Comparison of ENCODE assay signal across 1 cellular context in the genomic region with DNA sequence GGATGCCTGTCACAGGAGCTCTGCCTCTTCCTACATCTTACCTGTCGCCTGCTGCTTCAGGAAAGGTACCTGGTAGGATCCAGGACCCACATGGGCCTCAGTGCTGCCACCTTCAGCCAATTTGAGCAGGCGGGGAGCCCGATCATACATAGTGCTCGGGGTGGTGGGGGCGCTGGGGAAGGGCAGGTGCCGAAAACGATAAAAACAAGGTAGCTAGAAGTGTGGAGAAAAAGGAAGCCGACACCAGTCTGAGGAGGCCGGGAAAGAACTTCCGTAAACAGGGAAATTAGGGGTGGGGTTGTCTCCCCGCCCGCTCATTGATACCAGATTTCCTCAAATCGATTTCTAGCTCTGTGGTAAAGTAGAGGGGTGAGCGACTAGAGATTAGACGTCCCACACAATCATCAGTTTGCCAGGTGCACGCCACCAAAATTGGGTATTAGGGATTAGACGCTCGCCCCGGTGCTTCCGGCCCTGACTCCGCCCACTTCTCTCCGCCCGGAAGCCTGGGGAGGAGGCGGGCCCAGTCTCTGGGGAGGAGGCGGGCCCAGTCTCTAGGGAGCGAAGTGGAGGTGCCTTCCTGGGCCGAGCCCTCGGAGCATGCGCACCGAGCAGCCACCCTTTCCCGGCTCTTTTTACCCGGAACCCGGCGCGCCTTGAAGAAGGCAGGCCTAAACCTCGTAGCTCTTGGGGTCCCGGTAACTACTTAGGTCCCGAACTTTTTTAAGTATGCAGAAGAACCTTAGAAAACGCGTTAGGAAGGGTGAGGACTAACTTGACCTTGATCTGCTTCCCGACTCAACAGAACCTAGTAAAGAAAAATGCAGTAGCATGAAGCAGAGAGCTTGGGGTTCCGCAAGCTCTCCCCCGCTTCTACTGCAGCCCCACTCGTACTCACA.
TF ChIP-seq lines count a peak whose summit lies in the region.

A gene (minus strand): TSS at position 476 of the 899 bp plus-strand sequence.

TF ChIP-seq in HepG2, 621 proteins besides CTCF, POLR2A, EP300 and RAD21 (continued from another document and continues in another):
- no peak for TF ChIP-seq TSC22D2 (CRISPR knock-in tag; IDR thresholded peaks at IDR 0.05; ENCODE audit: borderline replicate concordance)
- TF ChIP-seq SRSF9 (IDR thresholded peaks at IDR 0.05; ENCODE audit: borderline replicate concordance, insufficient read depth, low read depth, low read length, poor library complexity, severe bottlenecking) = no peak
- TF ChIP-seq, protein P1, sequence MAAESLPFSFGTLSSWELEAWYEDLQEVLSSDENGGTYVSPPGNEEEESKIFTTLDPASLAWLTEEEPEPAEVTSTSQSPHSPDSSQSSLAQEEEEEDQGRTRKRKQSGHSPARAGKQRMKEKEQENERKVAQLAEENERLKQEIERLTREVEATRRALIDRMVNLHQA (CRISPR knock-in tag; IDR thresholded peaks at IDR 0.05) = no peak
- 0 out of 2 replicates have a peak, but pooled peaks have one; percentile 69 for TF ChIP-seq ZNF557 (CRISPR knock-in tag; IDR thresholded peaks at IDR 0.05)
- TF ChIP-seq MTA1 (CRISPR knock-in tag; IDR thresholded peaks at IDR 0.05; ENCODE audit: borderline replicate concordance) = no peak
- no peak for TF ChIP-seq SMARCC2 (IDR thresholded peaks at IDR 0.05)
- TF ChIP-seq CREB1 (IDR thresholded peaks at IDR 0.05) = no peak
- TF ChIP-seq CREB1 (CRISPR knock-in tag; IDR thresholded peaks at IDR 0.05) = 0 out of 2 replicates have a peak, but pooled peaks have one; percentile 19
- no peak for TF ChIP-seq ATF1 (CRISPR knock-in tag; IDR thresholded peaks at IDR 0.05)
- TF ChIP-seq ZFP36L1 (CRISPR knock-in tag; IDR thresholded peaks at IDR 0.05) = no peak
- TF ChIP-seq, protein P2, sequence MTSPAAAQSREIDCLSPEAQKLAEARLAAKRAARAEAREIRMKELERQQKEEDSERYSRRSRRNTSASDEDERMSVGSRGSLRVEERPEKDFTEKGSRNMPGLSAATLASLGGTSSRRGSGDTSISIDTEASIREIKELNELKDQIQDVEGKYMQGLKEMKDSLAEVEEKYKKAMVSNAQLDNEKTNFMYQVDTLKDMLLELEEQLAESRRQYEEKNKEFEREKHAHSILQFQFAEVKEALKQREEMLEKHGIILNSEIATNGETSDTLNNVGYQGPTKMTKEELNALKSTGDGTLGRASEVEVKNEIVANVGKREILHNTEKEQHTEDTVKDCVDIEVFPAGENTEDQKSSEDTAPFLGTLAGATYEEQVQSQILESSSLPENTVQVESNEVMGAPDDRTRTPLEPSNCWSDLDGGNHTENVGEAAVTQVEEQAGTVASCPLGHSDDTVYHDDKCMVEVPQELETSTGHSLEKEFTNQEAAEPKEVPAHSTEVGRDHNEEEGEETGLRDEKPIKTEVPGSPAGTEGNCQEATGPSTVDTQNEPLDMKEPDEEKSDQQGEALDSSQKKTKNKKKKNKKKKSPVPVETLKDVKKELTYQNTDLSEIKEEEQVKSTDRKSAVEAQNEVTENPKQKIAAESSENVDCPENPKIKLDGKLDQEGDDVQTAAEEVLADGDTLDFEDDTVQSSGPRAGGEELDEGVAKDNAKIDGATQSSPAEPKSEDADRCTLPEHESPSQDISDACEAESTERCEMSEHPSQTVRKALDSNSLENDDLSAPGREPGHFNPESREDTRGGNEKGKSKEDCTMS (CRISPR knock-in tag; conservative IDR thresholded peaks at IDR 0.05) = no peak
- TF ChIP-seq, protein P3, sequence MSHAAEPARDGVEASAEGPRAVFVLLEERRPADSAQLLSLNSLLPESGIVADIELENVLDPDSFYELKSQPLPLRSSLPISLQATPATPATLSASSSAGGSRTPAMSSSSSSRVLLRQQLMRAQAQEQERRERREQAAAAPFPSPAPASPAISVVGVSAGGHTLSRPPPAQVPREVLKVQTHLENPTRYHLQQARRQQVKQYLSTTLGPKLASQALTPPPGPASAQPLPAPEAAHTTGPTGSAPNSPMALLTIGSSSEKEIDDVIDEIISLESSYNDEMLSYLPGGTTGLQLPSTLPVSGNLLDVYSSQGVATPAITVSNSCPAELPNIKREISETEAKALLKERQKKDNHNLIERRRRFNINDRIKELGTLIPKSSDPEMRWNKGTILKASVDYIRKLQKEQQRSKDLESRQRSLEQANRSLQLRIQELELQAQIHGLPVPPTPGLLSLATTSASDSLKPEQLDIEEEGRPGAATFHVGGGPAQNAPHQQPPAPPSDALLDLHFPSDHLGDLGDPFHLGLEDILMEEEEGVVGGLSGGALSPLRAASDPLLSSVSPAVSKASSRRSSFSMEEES (CRISPR knock-in tag; IDR thresholded peaks at IDR 0.05) = 0 out of 2 replicates have a peak, but pooled peaks have one; percentile 17
- TF ChIP-seq ZNF619 (CRISPR knock-in tag; IDR thresholded peaks at IDR 0.05) = no peak
- TF ChIP-seq, protein P4, sequence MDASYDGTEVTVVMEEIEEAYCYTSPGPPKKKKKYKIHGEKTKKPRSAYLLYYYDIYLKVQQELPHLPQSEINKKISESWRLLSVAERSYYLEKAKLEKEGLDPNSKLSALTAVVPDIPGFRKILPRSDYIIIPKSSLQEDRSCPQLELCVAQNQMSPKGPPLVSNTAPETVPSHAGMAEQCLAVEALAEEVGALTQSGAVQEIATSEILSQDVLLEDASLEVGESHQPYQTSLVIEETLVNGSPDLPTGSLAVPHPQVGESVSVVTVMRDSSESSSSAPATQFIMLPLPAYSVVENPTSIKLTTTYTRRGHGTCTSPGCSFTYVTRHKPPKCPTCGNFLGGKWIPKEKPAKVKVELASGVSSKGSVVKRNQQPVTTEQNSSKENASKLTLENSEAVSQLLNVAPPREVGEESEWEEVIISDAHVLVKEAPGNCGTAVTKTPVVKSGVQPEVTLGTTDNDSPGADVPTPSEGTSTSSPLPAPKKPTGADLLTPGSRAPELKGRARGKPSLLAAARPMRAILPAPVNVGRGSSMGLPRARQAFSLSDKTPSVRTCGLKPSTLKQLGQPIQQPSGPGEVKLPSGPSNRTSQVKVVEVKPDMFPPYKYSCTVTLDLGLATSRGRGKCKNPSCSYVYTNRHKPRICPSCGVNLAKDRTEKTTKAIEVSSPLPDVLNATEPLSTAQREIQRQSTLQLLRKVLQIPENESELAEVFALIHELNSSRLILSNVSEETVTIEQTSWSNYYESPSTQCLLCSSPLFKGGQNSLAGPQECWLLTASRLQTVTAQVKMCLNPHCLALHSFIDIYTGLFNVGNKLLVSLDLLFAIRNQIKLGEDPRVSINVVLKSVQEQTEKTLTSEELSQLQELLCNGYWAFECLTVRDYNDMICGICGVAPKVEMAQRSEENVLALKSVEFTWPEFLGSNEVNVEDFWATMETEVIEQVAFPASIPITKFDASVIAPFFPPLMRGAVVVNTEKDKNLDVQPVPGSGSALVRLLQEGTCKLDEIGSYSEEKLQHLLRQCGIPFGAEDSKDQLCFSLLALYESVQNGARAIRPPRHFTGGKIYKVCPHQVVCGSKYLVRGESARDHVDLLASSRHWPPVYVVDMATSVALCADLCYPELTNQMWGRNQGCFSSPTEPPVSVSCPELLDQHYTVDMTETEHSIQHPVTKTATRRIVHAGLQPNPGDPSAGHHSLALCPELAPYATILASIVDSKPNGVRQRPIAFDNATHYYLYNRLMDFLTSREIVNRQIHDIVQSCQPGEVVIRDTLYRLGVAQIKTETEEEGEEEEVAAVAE (CRISPR knock-in tag; IDR thresholded peaks at IDR 0.05; ENCODE audit: borderline replicate concordance) = no peak
- TF ChIP-seq ZNF841 (CRISPR knock-in tag; IDR thresholded peaks at IDR 0.05; ENCODE audit: borderline replicate concordance) = no peak
- TF ChIP-seq, protein P5, sequence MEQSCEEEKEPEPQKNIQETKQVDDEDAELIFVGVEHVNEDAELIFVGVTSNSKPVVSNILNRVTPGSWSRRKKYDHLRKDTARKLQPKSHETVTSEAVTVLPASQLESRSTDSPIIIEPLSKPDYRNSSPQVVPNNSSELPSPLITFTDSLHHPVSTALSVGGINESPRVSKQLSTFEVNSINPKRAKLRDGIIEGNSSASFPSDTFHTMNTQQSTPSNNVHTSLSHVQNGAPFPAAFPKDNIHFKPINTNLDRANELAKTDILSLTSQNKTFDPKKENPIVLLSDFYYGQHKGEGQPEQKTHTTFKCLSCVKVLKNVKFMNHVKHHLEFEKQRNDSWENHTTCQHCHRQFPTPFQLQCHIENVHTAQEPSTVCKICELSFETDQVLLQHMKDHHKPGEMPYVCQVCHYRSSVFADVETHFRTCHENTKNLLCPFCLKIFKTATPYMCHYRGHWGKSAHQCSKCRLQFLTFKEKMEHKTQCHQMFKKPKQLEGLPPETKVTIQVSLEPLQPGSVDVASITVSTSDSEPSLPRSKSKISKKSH (CRISPR knock-in tag; IDR thresholded peaks at IDR 0.05; ENCODE audit: borderline replicate concordance) = no peak
- TF ChIP-seq TBP (CRISPR knock-in tag; IDR thresholded peaks at IDR 0.05) = no peak
- peak; percentile 70 for TF ChIP-seq POLR2AphosphoS5 (IDR thresholded peaks at IDR 0.05; ENCODE audit: low read depth, low read length)
- no peak for TF ChIP-seq SIX4 (CRISPR knock-in tag; IDR thresholded peaks at IDR 0.05)
- TF ChIP-seq SRSF4 (IDR thresholded peaks at IDR 0.05; ENCODE audit: low read depth, low read length, poor library complexity, severe bottlenecking) = no peak
- TF ChIP-seq, protein P6, sequence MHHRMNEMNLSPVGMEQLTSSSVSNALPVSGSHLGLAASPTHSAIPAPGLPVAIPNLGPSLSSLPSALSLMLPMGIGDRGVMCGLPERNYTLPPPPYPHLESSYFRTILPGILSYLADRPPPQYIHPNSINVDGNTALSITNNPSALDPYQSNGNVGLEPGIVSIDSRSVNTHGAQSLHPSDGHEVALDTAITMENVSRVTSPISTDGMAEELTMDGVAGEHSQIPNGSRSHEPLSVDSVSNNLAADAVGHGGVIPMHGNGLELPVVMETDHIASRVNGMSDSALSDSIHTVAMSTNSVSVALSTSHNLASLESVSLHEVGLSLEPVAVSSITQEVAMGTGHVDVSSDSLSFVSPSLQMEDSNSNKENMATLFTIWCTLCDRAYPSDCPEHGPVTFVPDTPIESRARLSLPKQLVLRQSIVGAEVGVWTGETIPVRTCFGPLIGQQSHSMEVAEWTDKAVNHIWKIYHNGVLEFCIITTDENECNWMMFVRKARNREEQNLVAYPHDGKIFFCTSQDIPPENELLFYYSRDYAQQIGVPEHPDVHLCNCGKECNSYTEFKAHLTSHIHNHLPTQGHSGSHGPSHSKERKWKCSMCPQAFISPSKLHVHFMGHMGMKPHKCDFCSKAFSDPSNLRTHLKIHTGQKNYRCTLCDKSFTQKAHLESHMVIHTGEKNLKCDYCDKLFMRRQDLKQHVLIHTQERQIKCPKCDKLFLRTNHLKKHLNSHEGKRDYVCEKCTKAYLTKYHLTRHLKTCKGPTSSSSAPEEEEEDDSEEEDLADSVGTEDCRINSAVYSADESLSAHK (CRISPR knock-in tag; IDR thresholded peaks at IDR 0.05; ENCODE audit: borderline replicate concordance) = no peak
- no peak for TF ChIP-seq ATF7 (IDR thresholded peaks at IDR 0.05)
- no peak for TF ChIP-seq ATF7 (CRISPR knock-in tag; IDR thresholded peaks at IDR 0.05)
- TF ChIP-seq ZNF782 (CRISPR knock-in tag; IDR thresholded peaks at IDR 0.05; ENCODE audit: borderline replicate concordance) = no peak
- TF ChIP-seq, protein P7, sequence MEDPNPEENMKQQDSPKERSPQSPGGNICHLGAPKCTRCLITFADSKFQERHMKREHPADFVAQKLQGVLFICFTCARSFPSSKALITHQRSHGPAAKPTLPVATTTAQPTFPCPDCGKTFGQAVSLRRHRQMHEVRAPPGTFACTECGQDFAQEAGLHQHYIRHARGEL (CRISPR knock-in tag; IDR thresholded peaks at IDR 0.05) = no peak
- no peak for TF ChIP-seq CHD4 (IDR thresholded peaks at IDR 0.05; ENCODE audit: borderline replicate concordance, low read length)
- TF ChIP-seq HNRNPH1 (optimal IDR thresholded peaks at IDR 0.05; ENCODE audit: low read depth, low read length) = no peak
- TF ChIP-seq ZNF331 (CRISPR knock-in tag; IDR thresholded peaks at IDR 0.05) = peak; percentile 37; the same call in 1 of the 2 replicates
- TF ChIP-seq ZSCAN12 (CRISPR knock-in tag; IDR thresholded peaks at IDR 0.05) = 0 out of 2 replicates have a peak, but pooled peaks have one; percentile 36
- TF ChIP-seq EEA1 (CRISPR knock-in tag; IDR thresholded peaks at IDR 0.05; ENCODE audit: borderline replicate concordance) = no peak
- no peak for TF ChIP-seq SMAD9 (CRISPR knock-in tag; IDR thresholded peaks at IDR 0.05)
- no peak for TF ChIP-seq ZZZ3 (CRISPR knock-in tag; IDR thresholded peaks at IDR 0.05; ENCODE audit: borderline replicate concordance)
- TF ChIP-seq TRIM24 (CRISPR knock-in tag; IDR thresholded peaks at IDR 0.05) = no peak
- TF ChIP-seq RELA (CRISPR knock-in tag; IDR thresholded peaks at IDR 0.05) = no peak
- no peak for TF ChIP-seq ZNF878 (CRISPR knock-in tag; IDR thresholded peaks at IDR 0.05)
- no peak for TF ChIP-seq ZNF333 (CRISPR knock-in tag; IDR thresholded peaks at IDR 0.05; ENCODE audit: borderline replicate concordance)
- no peak for TF ChIP-seq ZNF34 (CRISPR knock-in tag; IDR thresholded peaks at IDR 0.05; ENCODE audit: borderline replicate concordance)
- TF ChIP-seq KDM4B (CRISPR knock-in tag; IDR thresholded peaks at IDR 0.05) = 0 out of 2 replicates have a peak, but pooled peaks have one; percentile 32
- no peak for TF ChIP-seq ZNF720 (CRISPR knock-in tag; IDR thresholded peaks at IDR 0.05)
- no peak for TF ChIP-seq ZNF703 (CRISPR knock-in tag; IDR thresholded peaks at IDR 0.05; ENCODE audit: borderline replicate concordance)
- TF ChIP-seq CHD2 (IDR thresholded peaks at IDR 0.05; ENCODE audit: low read depth, low read length) = no peak
- TF ChIP-seq DR1 (CRISPR knock-in tag; IDR thresholded peaks at IDR 0.05) = no peak
- no peak for TF ChIP-seq ATAD3A (CRISPR knock-in tag; IDR thresholded peaks at IDR 0.05)
- TF ChIP-seq ZNF326 (CRISPR knock-in tag; IDR thresholded peaks at IDR 0.05; ENCODE audit: borderline replicate concordance) = no peak
- TF ChIP-seq ZNF83 (CRISPR knock-in tag; IDR thresholded peaks at IDR 0.05; ENCODE audit: borderline replicate concordance) = no peak
- peak; percentile 85 for TF ChIP-seq POGZ (CRISPR knock-in tag; IDR thresholded peaks at IDR 0.05)
- no peak for TF ChIP-seq MATR3 (CRISPR knock-in tag; IDR thresholded peaks at IDR 0.05)
- TF ChIP-seq ZMAT3 (CRISPR knock-in tag; conservative IDR thresholded peaks at IDR 0.05) = no peak; the same call in 1 of the 2 replicates
- TF ChIP-seq ZKSCAN5 (CRISPR knock-in tag; IDR thresholded peaks at IDR 0.05) = no peak
- TF ChIP-seq, protein P8, sequence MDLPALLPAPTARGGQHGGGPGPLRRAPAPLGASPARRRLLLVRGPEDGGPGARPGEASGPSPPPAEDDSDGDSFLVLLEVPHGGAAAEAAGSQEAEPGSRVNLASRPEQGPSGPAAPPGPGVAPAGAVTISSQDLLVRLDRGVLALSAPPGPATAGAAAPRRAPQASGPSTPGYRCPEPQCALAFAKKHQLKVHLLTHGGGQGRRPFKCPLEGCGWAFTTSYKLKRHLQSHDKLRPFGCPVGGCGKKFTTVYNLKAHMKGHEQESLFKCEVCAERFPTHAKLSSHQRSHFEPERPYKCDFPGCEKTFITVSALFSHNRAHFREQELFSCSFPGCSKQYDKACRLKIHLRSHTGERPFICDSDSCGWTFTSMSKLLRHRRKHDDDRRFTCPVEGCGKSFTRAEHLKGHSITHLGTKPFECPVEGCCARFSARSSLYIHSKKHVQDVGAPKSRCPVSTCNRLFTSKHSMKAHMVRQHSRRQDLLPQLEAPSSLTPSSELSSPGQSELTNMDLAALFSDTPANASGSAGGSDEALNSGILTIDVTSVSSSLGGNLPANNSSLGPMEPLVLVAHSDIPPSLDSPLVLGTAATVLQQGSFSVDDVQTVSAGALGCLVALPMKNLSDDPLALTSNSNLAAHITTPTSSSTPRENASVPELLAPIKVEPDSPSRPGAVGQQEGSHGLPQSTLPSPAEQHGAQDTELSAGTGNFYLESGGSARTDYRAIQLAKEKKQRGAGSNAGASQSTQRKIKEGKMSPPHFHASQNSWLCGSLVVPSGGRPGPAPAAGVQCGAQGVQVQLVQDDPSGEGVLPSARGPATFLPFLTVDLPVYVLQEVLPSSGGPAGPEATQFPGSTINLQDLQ (CRISPR knock-in tag; IDR thresholded peaks at IDR 0.05) = no peak
